Comparison of ENCODE assay signal across 11 cellular contexts in genomic region chr13:113545455-113545930, GRCh38. TPM values are rescaled to one million over a fixed set of nuclear protein-coding genes. Genes with fewer than 3 reads are reported as not detected.
A peak's percentile ranks its signal among the peaks of the same experiment; 100 is the strongest.
DNase-seq lines count a peak whose midpoint lies in the region; ATAC-seq and TF ChIP-seq lines count a peak whose summit lies in the region.
"Had no signal": no experiment of that assay in that cellular context is flagged by ENCODE, and none has a peak within 500 bp of the region (broad histone marks: within the 10 kb centered on the region; RNA-seq: fewer than 3 reads in every experiment).

No MANE protein-coding gene starts in this region.

- H3K4me1 ChIP-seq in adipocyte (ENCODE audit: control insufficient read depth, insufficient read depth, low read length) (peaks cover 28% of the 10 kb centered on the region), left ventricle myocardium inferior (peaks cover 48% of the 10 kb centered on the region)

- no peak for TF ChIP-seq CTCF in left ventricle myocardium inferior (IDR thresholded peaks at IDR 0.05; ENCODE audit: borderline replicate concordance)

- no peak overlapping the region for H3K4me3 ChIP-seq in adipocyte (ENCODE audit: low read length)
- H3K4me3 ChIP-seq in left ventricle myocardium inferior = peak overlapping the region; percentile 45
- H3K4me3 ChIP-seq: body of pancreas, ovary had no signal

- no peaks in the 10 kb centered on the region for H3K9me3 Mint-ChIP-seq in activated CD4-positive, alpha-beta T cell treated with anti-CD3 and anti-CD28 coated beads, Interleukin-2, amount 10 ng/mL, durations not matched to agents 24 days and 14 days

- no peak overlapping the region for H3K4me3 Mint-ChIP-seq in activated CD4-positive, alpha-beta T cell treated with anti-CD3 and anti-CD28 coated beads, Interleukin-2, amount 10 ng/mL, durations not matched to agents 24 days and 14 days

- no peaks in the 10 kb centered on the region for H3K9me3 ChIP-seq in adipocyte (ENCODE audit: control insufficient read depth, low read length)
- no peaks in the 10 kb centered on the region for H3K9me3 ChIP-seq in left ventricle myocardium inferior (replicated peaks)
- H3K9me3 ChIP-seq: body of pancreas, ovary had no signal

- intact Hi-C loops in left ventricle myocardium inferior (cut with micrococcal nuclease) = no loop called here
- intact Hi-C loops in activated CD4-positive, alpha-beta T cell treated with anti-CD3 and anti-CD28 coated beads, Interleukin-2, amount 10 ng/mL, durations not matched to agents 24 days and 14 days (cut with micrococcal nuclease) = no loop called here

- H3K27ac Mint-ChIP-seq in activated CD4-positive, alpha-beta T cell treated with anti-CD3 and anti-CD28 coated beads, Interleukin-2, amount 10 ng/mL, durations not matched to agents 24 days and 14 days = no peak overlapping the region

- DNase-seq in ELR (ENCODE audit: low read depth) (peak; percentile 25), adipocyte (ENCODE audit: low read depth) (peak; percentile 71), left ventricle myocardium inferior (peak; percentile 24), retina (peak; percentile 54), NCI-H2196 treated with DMSO at 0.1 percent for 48 hours (lab: John Stamatoyannopoulos, UW; ENCODE audit: unreplicated experiment) (no peak), midbrain (lab: John Stamatoyannopoulos, UW) (no peak)
- no peak for DNase-seq in activated CD4-positive, alpha-beta T cell treated with anti-CD3 and anti-CD28 coated beads, Interleukin-2, amount 10 ng/mL, durations not matched to agents 24 days and 14 days
- DNase-seq: activated CD4-positive, alpha-beta T cell treated with anti-CD3 and anti-CD28 coated beads, Interleukin-2, amount 50 U/mL, for 48 hours had no signal

- ATAC-seq in GM21526 (IDR thresholded peaks at IDR 0.05; ENCODE audit: low FRiP score, unreplicated experiment) = no peak
- ATAC-seq: body of pancreas had no signal

- peaks cover 11% of the 10 kb centered on the region for H3K36me3 Mint-ChIP-seq in activated CD4-positive, alpha-beta T cell treated with anti-CD3 and anti-CD28 coated beads, Interleukin-2, amount 10 ng/mL, durations not matched to agents 24 days and 14 days (ENCODE audit: low read depth)

- H3K36me3 ChIP-seq in adipocyte (ENCODE audit: control insufficient read depth, insufficient read depth, low read length, severe bottlenecking) = peaks cover 14% of the 10 kb centered on the region
- peaks cover 28% of the 10 kb centered on the region for H3K36me3 ChIP-seq in left ventricle myocardium inferior
- H3K36me3 ChIP-seq: ovary had no signal

- H3K27me3 ChIP-seq in adipocyte (replicated peaks; ENCODE audit: control insufficient read depth, insufficient read depth, low read length) (no peaks in the 10 kb centered on the region), left ventricle myocardium inferior (ENCODE audit: low read depth) (no peaks in the 10 kb centered on the region)
- H3K27me3 ChIP-seq: body of pancreas, ovary had no signal

- no peaks in the 10 kb centered on the region for H3K4me1 Mint-ChIP-seq in activated CD4-positive, alpha-beta T cell treated with anti-CD3 and anti-CD28 coated beads, Interleukin-2, amount 10 ng/mL, durations not matched to agents 24 days and 14 days

- no peaks in the 10 kb centered on the region for H3K27me3 Mint-ChIP-seq in activated CD4-positive, alpha-beta T cell treated with anti-CD3 and anti-CD28 coated beads, Interleukin-2, amount 10 ng/mL, durations not matched to agents 24 days and 14 days

- peak overlapping the region; percentile 76 for H3K27ac ChIP-seq in left ventricle myocardium inferior (replicated peaks)
- H3K27ac ChIP-seq: ovary had no signal

- peak overlapping the region; percentile 44 for H3K9ac ChIP-seq in adipocyte (ENCODE audit: low read length)

RNA-seq across cellular contexts. Expression of gene TFDP1, which starts 39.1 kb away (rescaled TPM):
- total RNA-seq in left ventricle myocardium inferior = 48.7 TPM
- 180 and 184 TPM in 2 replicates for total RNA-seq in activated CD4-positive, alpha-beta T cell treated with anti-CD3 and anti-CD28 coated beads, Interleukin-2, amount 10 ng/mL, durations not matched to agents 24 days and 14 days

RNA-seq across cellular contexts. Expression of gene DCUN1D2, which starts 55.0 kb away (rescaled TPM):
- total RNA-seq in left ventricle myocardium inferior = 196 TPM
- 21.4 and 29.9 TPM in 2 replicates for total RNA-seq in activated CD4-positive, alpha-beta T cell treated with anti-CD3 and anti-CD28 coated beads, Interleukin-2, amount 10 ng/mL, durations not matched to agents 24 days and 14 days

Comparison
In these comparisons a context has a peak if more than half of its experiments do, and no peak if none do; other contexts are left out.
1. DNase-seq: peak in ELR (single experiment), adipocyte (single experiment), left ventricle myocardium inferior (single experiment) and retina (single experiment); none in activated CD4-positive, alpha-beta T cell treated with anti-CD3 and anti-CD28 coated beads, Interleukin-2, amount 10 ng/mL, durations not matched to agents 24 days and 14 days (single experiment), NCI-H2196 treated with DMSO at 0.1 percent for 48 hours (single experiment) and midbrain (single experiment).